ENCODE assay signal across 3 cellular contexts in the genomic region with DNA sequence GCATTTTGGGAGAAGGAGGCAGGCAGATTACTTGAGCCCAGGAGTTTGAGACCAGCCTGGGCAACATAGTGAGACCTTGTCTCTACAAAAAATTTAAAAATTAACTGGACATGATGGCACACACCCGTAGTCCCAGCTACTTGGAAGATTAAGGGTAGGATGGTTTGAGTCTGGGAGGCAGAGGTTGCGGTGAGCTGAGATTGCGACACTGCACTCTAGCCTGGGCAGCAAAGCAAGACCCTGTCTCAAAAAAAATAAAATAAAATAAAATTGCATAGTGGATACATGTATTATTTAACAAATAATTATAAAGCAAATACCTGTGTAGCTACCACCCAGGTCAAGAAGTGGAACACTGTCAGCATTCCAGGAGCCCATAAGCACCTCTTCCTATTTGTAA.
TF ChIP-seq lines count a peak whose summit lies in the region.

No MANE protein-coding gene starts in this region.

TF ChIP-seq in IMR-90, 13 proteins besides CTCF, POLR2A, EP300 and RAD21 (continued from another document):
- peak; percentile 52 for TF ChIP-seq CEBPB (IDR thresholded peaks at IDR 0.05; ENCODE audit: low read depth, low read length)
TF ChIP-seq in IMR-90: peak in this region for 1.

TF ChIP-seq in K562, 482 proteins besides CTCF, POLR2A, EP300 and RAD21 (continued from another document):
- TF ChIP-seq HCFC1 (IDR thresholded peaks at IDR 0.05; ENCODE audit: low read depth, low read length): no peak
- no peak for TF ChIP-seq PTTG1 (tag; IDR thresholded peaks at IDR 0.05; ENCODE audit: low read depth)
- TF ChIP-seq PYGO2 (tag; IDR thresholded peaks at IDR 0.05): no peak
- TF ChIP-seq DMBX1 (CRISPR knock-in tag; IDR thresholded peaks at IDR 0.05; ENCODE audit: borderline replicate concordance): no peak
- TF ChIP-seq EZH2 (IDR thresholded peaks at IDR 0.05; ENCODE audit: borderline replicate concordance, low read depth, low read length): no peak
- TF ChIP-seq NONO (IDR thresholded peaks at IDR 0.05; ENCODE audit: low read depth in 2 of 2, low read length in 1 of 2): no peak
- TF ChIP-seq CEBPB (tag; IDR thresholded peaks at IDR 0.05): peak; percentile 68

TF ChIP-seq in SK-N-SH treated with all-trans-retinoic acid at 6 μM for 48 hours, 23 proteins besides CTCF, POLR2A, EP300 and RAD21:
- TF ChIP-seq PATZ1 (CRISPR knock-in tag; IDR thresholded peaks at IDR 0.05; ENCODE audit: borderline replicate concordance): no peak
- no peak for TF ChIP-seq ZFP30 (CRISPR knock-in tag; IDR thresholded peaks at IDR 0.05)
- no peak for TF ChIP-seq BACH2 (CRISPR knock-in tag; IDR thresholded peaks at IDR 0.05; ENCODE audit: borderline replicate concordance)
- no peak for TF ChIP-seq CSDC2 (CRISPR knock-in tag; IDR thresholded peaks at IDR 0.05)
